Comparison of ENCODE assay signal across 9 cellular contexts in genomic region chr1:24756395-24756794, GRCh38.
"Had no signal": no experiment of that assay in that cellular context is flagged by ENCODE, and none has a peak within 500 bp of the region (broad histone marks: within the 10 kb centered on the region; RNA-seq: fewer than 3 reads in every experiment).

No MANE protein-coding gene starts in this region.

- H3K36me3 ChIP-seq: HAP-1 had no signal

- FAIRE-seq: H1, H54 had no signal

- H3K27ac Mint-ChIP-seq: GM23338, H9, HFFc6 had no signal

- H3K27ac ChIP-seq: GM23248 had no signal

- H3K4me3 Mint-ChIP-seq: GM23338, H9, HFFc6 had no signal

- DNase-seq: GM23248, GOT3, H9, HCEC 1CT, HFFc6 had no signal

- H3K4me2 ChIP-seq: GM23338 had no signal

- H3K9me3 ChIP-seq: HAP-1 had no signal

- H3K9me3 Mint-ChIP-seq: GM23338, H9, HFFc6 had no signal

- H3K9ac ChIP-seq: GM23248 had no signal

- H2AFZ ChIP-seq: GM23248, GM23338 had no signal

- H3K4me3 ChIP-seq: GM23248, GM23338, HAP-1 had no signal
